Comparison of ENCODE assay signal across 8 cellular contexts in the genomic region with DNA sequence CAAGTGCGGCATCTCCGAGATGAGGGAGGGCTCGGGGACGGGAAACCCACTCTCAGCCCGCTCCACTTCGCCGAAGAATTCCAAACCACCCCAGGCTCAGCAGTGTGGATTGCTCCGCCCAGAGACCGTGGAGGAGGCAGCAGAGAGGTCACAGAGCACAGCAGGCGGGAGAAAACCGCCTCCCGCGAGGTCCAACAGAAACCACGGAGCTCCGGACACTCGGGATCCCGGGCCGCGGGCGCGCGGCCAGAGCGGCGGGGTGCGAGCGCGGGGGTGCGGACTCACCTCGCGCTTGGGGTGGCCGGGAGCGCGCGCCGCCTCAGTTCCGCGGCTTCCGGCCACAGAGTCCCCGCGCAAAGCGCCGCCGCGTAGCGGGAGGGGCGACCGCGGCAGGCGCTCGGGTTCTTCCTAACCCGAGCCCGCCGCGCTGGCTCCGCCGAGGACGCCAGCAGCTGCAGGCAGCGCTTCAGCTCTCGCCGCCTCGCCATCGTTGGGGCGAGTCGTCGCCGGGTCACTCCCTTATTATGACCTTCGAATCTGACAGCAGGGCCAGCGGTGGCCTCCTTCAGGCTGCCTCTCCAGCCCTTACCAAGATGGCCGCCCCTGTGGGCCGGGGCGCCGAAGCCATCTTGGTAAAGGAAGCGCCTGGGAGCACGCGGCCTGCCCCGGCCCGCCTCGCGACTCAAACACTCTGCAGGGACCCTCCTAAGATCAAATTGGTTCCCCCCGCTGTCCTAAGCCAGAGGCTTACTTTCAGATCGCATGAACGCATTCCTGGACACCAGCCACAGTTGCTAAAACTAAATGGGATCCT.
DNase-seq lines count a peak whose midpoint lies in the region; ATAC-seq and TF ChIP-seq lines count a peak whose summit lies in the region.

A gene (minus strand): TSS at position 106 of the 814 bp plus-strand sequence. CDS start 20,323 bp downstream, outside the sequence.

- peak within 1 kb of the TSS; percentile 38 for H2AFZ ChIP-seq in OCI-LY1 (ENCODE audit: low read length)

- no peaks in the 10 kb centered on the region for H3F3A ChIP-seq in OCI-LY1 (ENCODE audit: insufficient read depth, low read length)

- H4K20me1 ChIP-seq in OCI-LY1 (ENCODE audit: insufficient read depth, low read length) = no peaks in the 10 kb centered on the region

- H3K4me1 ChIP-seq in HUES6 (ENCODE audit: control insufficient read depth, insufficient read depth, low read length) = peaks cover 21% of the 10 kb centered on the region
- peaks cover 43% of the 10 kb centered on the region for H3K4me1 ChIP-seq in OCI-LY1 (ENCODE audit: insufficient read depth, low read length, severe bottlenecking)
- peaks cover 24 to 40% of the 10 kb centered on the region in 2 donors for H3K4me1 ChIP-seq in mucosa of rectum (ENCODE audit: control insufficient read depth in 2 of 2, insufficient read depth in 2 of 2, low read length in 2 of 2)

- no peak for TF ChIP-seq CTCF in OCI-LY1 (IDR thresholded peaks at IDR 0.05; ENCODE audit: low read length)

- H3K27me3 ChIP-seq in HUES6 (ENCODE audit: control insufficient read depth, insufficient read depth, low read length) = no peaks in the 10 kb centered on the region
- H3K27me3 ChIP-seq in OCI-LY1 (ENCODE audit: insufficient read depth, low read length) = no peaks in the 10 kb centered on the region
- no peaks in the 10 kb centered on the region for H3K27me3 ChIP-seq in mucosa of rectum (ENCODE audit: control insufficient read depth in 2 of 2, insufficient read depth in 2 of 2, low read length in 2 of 2)

- peak; percentile 98 for DNase-seq in DMS 273 (lab: John Stamatoyannopoulos, UW; ENCODE audit: unreplicated experiment)
- DNase-seq in activated T-cell treated with anti-CD3 and anti-CD28 coated beads for 4 hours = peak; percentile 52
- no peak for DNase-seq in epithelial cell of prostate (ENCODE audit: low read depth, low spot score)
- peak; percentile 53 for DNase-seq in stimulated activated CD8-positive, alpha-beta memory T cell treated with anti-CD3 and anti-CD28 coated beads, Interleukin-4, amount 100 ng/mL, for 24 hours (ENCODE audit: low read depth)

- H3K9me2 ChIP-seq in OCI-LY1 (ENCODE audit: low read depth, low read length) = no peaks in the 10 kb centered on the region

- H3K27ac ChIP-seq in HUES6 (ENCODE audit: low read depth, low read length) = peak within 1 kb of the TSS; percentile 91
- peak within 1 kb of the TSS; percentile 87 for H3K27ac ChIP-seq in OCI-LY1 (ENCODE audit: low read depth, low read length, poor library complexity, severe bottlenecking)
- H3K27ac ChIP-seq in epithelial cell of prostate = peak within 1 kb of the TSS; percentile 81
- peak within 1 kb of the TSS; percentile 94 to 99 for H3K27ac ChIP-seq in mucosa of rectum (ENCODE audit: low read depth in 2 of 2, low read length in 2 of 2)

- peak within 1 kb of the TSS; percentile 93 for H3K9ac ChIP-seq in HUES6 (ENCODE audit: low read length)
- H3K9ac ChIP-seq in OCI-LY1 (ENCODE audit: low read length) = peak within 1 kb of the TSS; percentile 84
- H3K9ac ChIP-seq in mucosa of rectum (ENCODE audit: low read depth in 1 of 2, low read length in 2 of 2) = peak within 1 kb of the TSS; percentile 85 to 92

- H3K4me3 ChIP-seq in HUES6 (ENCODE audit: low read depth, low read length) (peak within 1 kb of the TSS; percentile 84), OCI-LY1 (ENCODE audit: low read depth, low read length, poor library complexity, severe bottlenecking) (peak within 1 kb of the TSS; percentile 74), mucosa of rectum (ENCODE audit: low read length in 2 of 2) (peak within 1 kb of the TSS; percentile 77 to 93)

- peak; percentile 86 for ATAC-seq in GM21447 (IDR thresholded peaks at IDR 0.05; ENCODE audit: unreplicated experiment)

- peak within 1 kb of the TSS; percentile 83 for H3K4me2 ChIP-seq in OCI-LY1 (ENCODE audit: low read length)

- H3K9me3 ChIP-seq in HUES6 (ENCODE audit: control insufficient read depth, insufficient read depth, low read depth, low read length) (no peaks in the 10 kb centered on the region), OCI-LY1 (ENCODE audit: low read length) (no peaks in the 10 kb centered on the region), mucosa of rectum (ENCODE audit: control insufficient read depth in 2 of 2, low read length in 2 of 2) (no peaks in the 10 kb centered on the region)

- H3K36me3 ChIP-seq in HUES6 (ENCODE audit: control insufficient read depth, insufficient read depth, low read length) = no peaks in the 10 kb centered on the region
- no peaks in the 10 kb centered on the region for H3K36me3 ChIP-seq in OCI-LY1 (ENCODE audit: insufficient read depth, low read length)
- no peaks in the 10 kb centered on the region for H3K36me3 ChIP-seq in mucosa of rectum (ENCODE audit: control insufficient read depth in 2 of 2, insufficient read depth in 2 of 2, low read length in 2 of 2)

- H3K79me2 ChIP-seq in OCI-LY1 (ENCODE audit: insufficient read depth, low read length) = peaks cover 43% of the 10 kb centered on the region
